11 cellular contexts compared by ENCODE assay signal in genomic region chr20:15475483-15475882, GRCh38.
DNase-seq lines count a peak whose midpoint lies in the region; ATAC-seq and TF ChIP-seq lines count a peak whose summit lies in the region.
"Had no signal": no experiment of that assay in that cellular context is flagged by ENCODE, and none has a peak within 500 bp of the region (broad histone marks: within the 10 kb centered on the region; RNA-seq: fewer than 3 reads in every experiment).

No MANE protein-coding gene starts in this region.

- intact Hi-C loops in lower lobe of right lung (cut with DNase I), result no loop called here

- peak; percentile 78 for DNase-seq in Caki2 (ENCODE audit: low read depth)
- peak; percentile 37 for DNase-seq in RPMI7951 (ENCODE audit: low read depth)
- DNase-seq in lower lobe of right lung, result peak; percentile 54
- no peak for DNase-seq in stimulated activated CD4-positive, alpha-beta T cell treated with anti-CD3 and anti-CD28 coated beads, Interleukin-2, amount 100 ng/mL, for 48 hours
- DNase-seq in kidney glomerular epithelial cell (lab: John Stamatoyannopoulos, UW), result no peak
- DNase-seq: HFFc6; NCI-H226; stimulated activated naive CD8-positive, alpha-beta T cell treated with anti-CD3 and anti-CD28 coated beads, Interleukin-15, Interleukin-2, amounts not matched to agents 100 U/mL and 50 U/mL, for 24 hours had no signal

- H3K4me3 ChIP-seq in lower lobe of right lung, result no peak overlapping the region

- ATAC-seq in HG02610 (IDR thresholded peaks at IDR 0.05; ENCODE audit: unreplicated experiment) (peak; percentile 86), lower lobe of right lung (peak; percentile 55 to 75), GM19023 (IDR thresholded peaks at IDR 0.05; ENCODE audit: unreplicated experiment) (no peak), GM21515 (IDR thresholded peaks at IDR 0.05; ENCODE audit: unreplicated experiment) (no peak)
- ATAC-seq: stimulated activated naive CD8-positive, alpha-beta T cell treated with anti-CD3 and anti-CD28 coated beads, Interleukin-15, Interleukin-2, amounts not matched to agents 100 U/mL and 50 U/mL, for 24 hours had no signal

- no peak for TF ChIP-seq CTCF in lower lobe of right lung (IDR thresholded peaks at IDR 0.05)

- H3K27ac ChIP-seq in lower lobe of right lung, result no peak overlapping the region

- no peaks in the 10 kb centered on the region for H3K9me3 ChIP-seq in lower lobe of right lung

- H3K27me3 ChIP-seq in lower lobe of right lung (ENCODE audit: low read depth), result no peaks in the 10 kb centered on the region

- in situ Hi-C loops in Caki2 (cut with HindIII; ENCODE audit: low pct_unique_long_range_greater_than_20kb, low sequenced_read_pairs), result no loop called here

- no peaks in the 10 kb centered on the region for H3K4me1 ChIP-seq in lower lobe of right lung

- no peaks in the 10 kb centered on the region for H3K36me3 ChIP-seq in lower lobe of right lung

Comparison
In these comparisons a context has a peak if more than half of its experiments do, and no peak if none do; other contexts are left out.
1. DNase-seq: peak in Caki2 (single experiment), RPMI7951 (single experiment) and lower lobe of right lung (single experiment); none in stimulated activated CD4-positive, alpha-beta T cell treated with anti-CD3 and anti-CD28 coated beads, Interleukin-2, amount 100 ng/mL, for 48 hours (0 of 2) and kidney glomerular epithelial cell (single experiment).
2. ATAC-seq: peak in HG02610 (single experiment) and lower lobe of right lung (2 of 2); none in GM19023 (single experiment) and GM21515 (single experiment).